In genomic region chr16:85536411-85537330, GRCh38 we compare ENCODE assay signal across 1 cellular context.
A peak's percentile ranks its signal among the peaks of the same experiment; 100 is the strongest.
TF ChIP-seq lines count a peak whose summit lies in the region.

No MANE protein-coding gene starts in this region.

TF ChIP-seq in K562, 482 proteins besides CTCF, POLR2A, EP300 and RAD21 (continued from another document):
- TF ChIP-seq ZBTB49 (CRISPR knock-in tag; IDR thresholded peaks at IDR 0.05; ENCODE audit: borderline replicate concordance) (no peak), NKRF (IDR thresholded peaks at IDR 0.05; ENCODE audit: borderline replicate concordance) (no peak), ARNT (IDR thresholded peaks at IDR 0.05) (no peak), TCF7L2 (IDR thresholded peaks at IDR 0.05; ENCODE audit: low read depth, low read length) (no peak), ZNF277 (CRISPR knock-in tag; IDR thresholded peaks at IDR 0.05; ENCODE audit: borderline replicate concordance) (no peak), ATF2 (CRISPR knock-in tag; IDR thresholded peaks at IDR 0.05) (no peak), IFI16 (CRISPR knock-in tag; IDR thresholded peaks at IDR 0.05) (no peak), TAF1 (IDR thresholded peaks at IDR 0.05; ENCODE audit: control insufficient read depth, extremely low read depth, insufficient read depth, low read length, severe bottlenecking) (no peak), MEF2D (tag; conservative IDR thresholded peaks at IDR 0.05; ENCODE audit: low read depth) (no peak; the same call in 1 of the 2 replicates), CBX8 (IDR thresholded peaks at IDR 0.05; ENCODE audit: borderline replicate concordance, extremely low read depth, low read depth, low read length, poor library complexity, severe bottlenecking) (no peak), TCFL5 (CRISPR knock-in tag; conservative IDR thresholded peaks at IDR 0.05) (0 out of 2 replicates have a peak, but pooled peaks have one; percentile 11), RBM39 (optimal IDR thresholded peaks at IDR 0.05; ENCODE audit: low read depth, low read length) (no peak), ASH1L (IDR thresholded peaks at IDR 0.05; ENCODE audit: borderline replicate concordance, low read depth, partially characterized antibody) (no peak), PURB (CRISPR knock-in tag; IDR thresholded peaks at IDR 0.05; ENCODE audit: low read depth) (no peak), ZNF212 (CRISPR knock-in tag; IDR thresholded peaks at IDR 0.05) (no peak), ZC3H8 (IDR thresholded peaks at IDR 0.05) (no peak), MIER1 (IDR thresholded peaks at IDR 0.05; ENCODE audit: low read depth) (no peak), ESRRA (IDR thresholded peaks at IDR 0.05; ENCODE audit: borderline replicate concordance, low read depth) (no peak), MED1 (CRISPR knock-in tag; IDR thresholded peaks at IDR 0.05; ENCODE audit: borderline replicate concordance) (no peak), NFXL1 (CRISPR knock-in tag; IDR thresholded peaks at IDR 0.05) (peak; percentile 60; the same call in 1 of the 2 replicates), PHF21A (IDR thresholded peaks at IDR 0.05; ENCODE audit: borderline replicate concordance, low read depth) (no peak), ZBTB1 (CRISPR knock-in tag; IDR thresholded peaks at IDR 0.05; ENCODE audit: borderline replicate concordance, low read depth) (no peak), POLR3G (IDR thresholded peaks at IDR 0.05; ENCODE audit: extremely low read depth, insufficient read length, insufficient replicate concordance) (no peak), E2F6 (IDR thresholded peaks at IDR 0.05; ENCODE audit: borderline replicate concordance in 1 of 2, extremely low read depth in 1 of 2, insufficient read depth in 1 of 2, insufficient read length in 1 of 2, low read depth in 1 of 2, low read length in 1 of 2, poor library complexity in 1 of 2, severe bottlenecking in 1 of 2) (no peak), ZNF780A (CRISPR knock-in tag; IDR thresholded peaks at IDR 0.05) (no peak), CBFA2T2 (conservative IDR thresholded peaks at IDR 0.05) (no peak), SETDB1 (IDR thresholded peaks at IDR 0.05; ENCODE audit: low read length) (no peak), NFRKB (IDR thresholded peaks at IDR 0.05; ENCODE audit: low read depth) (no peak), MXI1 (IDR thresholded peaks at IDR 0.05; ENCODE audit: low read depth, low read length) (no peak), TAF15 (IDR thresholded peaks at IDR 0.05; ENCODE audit: low read depth, low read length) (no peak), ETV5 (CRISPR knock-in tag; IDR thresholded peaks at IDR 0.05; ENCODE audit: low read depth) (no peak; the same call in 1 of the 2 replicates), SOX6 (IDR thresholded peaks at IDR 0.05) (no peak), KLF16 (IDR thresholded peaks at IDR 0.05) (no peak), ZKSCAN8 (CRISPR knock-in tag; IDR thresholded peaks at IDR 0.05) (no peak), ZNF695 (CRISPR knock-in tag; IDR thresholded peaks at IDR 0.05) (no peak), MTA1 (IDR thresholded peaks at IDR 0.05; ENCODE audit: borderline replicate concordance) (no peak), BRD4 (IDR thresholded peaks at IDR 0.05) (no peak; the same call in 1 of the 2 replicates), POLR2AphosphoS5 (IDR thresholded peaks at IDR 0.05; ENCODE audit: control insufficient read depth, insufficient read depth, low read depth, low read length) (no peak), ZNF197 (CRISPR knock-in tag; IDR thresholded peaks at IDR 0.05; ENCODE audit: low read depth) (no peak), CBX5 (IDR thresholded peaks at IDR 0.05; ENCODE audit: borderline replicate concordance, low read depth) (no peak), ATF7 (IDR thresholded peaks at IDR 0.05) (no peak), NBN (IDR thresholded peaks at IDR 0.05; ENCODE audit: low read depth) (no peak), KLF10 (CRISPR knock-in tag; IDR thresholded peaks at IDR 0.05) (no peak), ZNF217 (CRISPR knock-in tag; IDR thresholded peaks at IDR 0.05) (no peak), FOXO4 (CRISPR knock-in tag; IDR thresholded peaks at IDR 0.05) (peak; percentile 85; the same call in 1 of the 2 replicates)
- TF ChIP-seq, protein P1, sequence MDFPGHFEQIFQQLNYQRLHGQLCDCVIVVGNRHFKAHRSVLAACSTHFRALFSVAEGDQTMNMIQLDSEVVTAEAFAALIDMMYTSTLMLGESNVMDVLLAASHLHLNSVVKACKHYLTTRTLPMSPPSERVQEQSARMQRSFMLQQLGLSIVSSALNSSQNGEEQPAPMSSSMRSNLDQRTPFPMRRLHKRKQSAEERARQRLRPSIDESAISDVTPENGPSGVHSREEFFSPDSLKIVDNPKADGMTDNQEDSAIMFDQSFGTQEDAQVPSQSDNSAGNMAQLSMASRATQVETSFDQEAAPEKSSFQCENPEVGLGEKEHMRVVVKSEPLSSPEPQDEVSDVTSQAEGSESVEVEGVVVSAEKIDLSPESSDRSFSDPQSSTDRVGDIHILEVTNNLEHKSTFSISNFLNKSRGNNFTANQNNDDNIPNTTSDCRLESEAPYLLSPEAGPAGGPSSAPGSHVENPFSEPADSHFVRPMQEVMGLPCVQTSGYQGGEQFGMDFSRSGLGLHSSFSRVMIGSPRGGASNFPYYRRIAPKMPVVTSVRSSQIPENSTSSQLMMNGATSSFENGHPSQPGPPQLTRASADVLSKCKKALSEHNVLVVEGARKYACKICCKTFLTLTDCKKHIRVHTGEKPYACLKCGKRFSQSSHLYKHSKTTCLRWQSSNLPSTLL (IDR thresholded peaks at IDR 0.05): no peak
- TF ChIP-seq, protein P2, sequence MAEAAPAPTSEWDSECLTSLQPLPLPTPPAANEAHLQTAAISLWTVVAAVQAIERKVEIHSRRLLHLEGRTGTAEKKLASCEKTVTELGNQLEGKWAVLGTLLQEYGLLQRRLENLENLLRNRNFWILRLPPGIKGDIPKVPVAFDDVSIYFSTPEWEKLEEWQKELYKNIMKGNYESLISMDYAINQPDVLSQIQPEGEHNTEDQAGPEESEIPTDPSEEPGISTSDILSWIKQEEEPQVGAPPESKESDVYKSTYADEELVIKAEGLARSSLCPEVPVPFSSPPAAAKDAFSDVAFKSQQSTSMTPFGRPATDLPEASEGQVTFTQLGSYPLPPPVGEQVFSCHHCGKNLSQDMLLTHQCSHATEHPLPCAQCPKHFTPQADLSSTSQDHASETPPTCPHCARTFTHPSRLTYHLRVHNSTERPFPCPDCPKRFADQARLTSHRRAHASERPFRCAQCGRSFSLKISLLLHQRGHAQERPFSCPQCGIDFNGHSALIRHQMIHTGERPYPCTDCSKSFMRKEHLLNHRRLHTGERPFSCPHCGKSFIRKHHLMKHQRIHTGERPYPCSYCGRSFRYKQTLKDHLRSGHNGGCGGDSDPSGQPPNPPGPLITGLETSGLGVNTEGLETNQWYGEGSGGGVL (CRISPR knock-in tag; IDR thresholded peaks at IDR 0.05): no peak
TF ChIP-seq in K562: peak in this region for 64.
